In genomic region chr1:100253552-100253951, GRCh38 we compare ENCODE assay signal across 1 cellular context.
TF ChIP-seq lines count a peak whose summit lies in the region.

No MANE protein-coding gene starts in this region.

TF ChIP-seq in HepG2, 621 proteins besides CTCF, POLR2A, EP300 and RAD21:
- no peak for TF ChIP-seq ZNF800 (CRISPR knock-in tag; IDR thresholded peaks at IDR 0.05)
- peak; percentile 47; the same call in 1 of the 2 replicates for TF ChIP-seq ZNF362 (CRISPR knock-in tag; IDR thresholded peaks at IDR 0.05; ENCODE audit: borderline replicate concordance)
- peak; percentile 84 for TF ChIP-seq CEBPG (CRISPR knock-in tag; IDR thresholded peaks at IDR 0.05)
- TF ChIP-seq ATF7 (IDR thresholded peaks at IDR 0.05), result 0 out of 2 replicates have a peak, but pooled peaks have one; percentile 18
- no peak for TF ChIP-seq ATF7 (CRISPR knock-in tag; IDR thresholded peaks at IDR 0.05)
- peak; percentile 74 for TF ChIP-seq CEBPB (IDR thresholded peaks at IDR 0.05; ENCODE audit: borderline replicate concordance, low read depth, low read length)
- peak in 1 of 2 experiments; percentile 59; a peak in 2 of 4 replicates for TF ChIP-seq ATF4 (CRISPR knock-in tag; IDR thresholded peaks at IDR 0.05)
